In the genomic region with DNA sequence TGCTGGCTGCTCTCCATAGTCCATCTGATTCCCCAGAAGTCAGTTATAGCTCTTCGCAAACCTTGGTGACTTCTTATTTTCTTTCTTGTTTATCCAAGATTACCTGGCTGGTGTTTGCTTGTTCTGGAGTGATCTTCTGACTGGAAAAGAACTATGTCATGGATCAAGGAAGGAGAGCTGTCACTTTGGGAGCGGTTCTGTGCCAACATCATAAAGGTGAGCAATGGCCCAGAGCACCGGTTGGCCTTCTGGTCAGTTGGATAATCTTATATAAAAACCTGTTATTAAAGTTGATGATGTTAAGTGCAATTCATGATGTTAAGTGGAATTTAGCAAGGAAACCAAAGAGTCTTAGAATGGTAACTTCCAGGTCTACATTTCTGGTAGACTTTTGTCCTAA, we compare ENCODE assay signal across 8 cellular contexts. TPM values are rescaled to one million over a fixed set of nuclear protein-coding genes. Genes with fewer than 3 reads are reported as not detected.
DNase-seq lines count a peak whose midpoint lies in the region; ATAC-seq, FAIRE-seq and TF ChIP-seq lines count a peak whose summit lies in the region.

No MANE protein-coding gene starts in this region.

- H3K9me3 Mint-ChIP-seq in activated naive CD4-positive, alpha-beta T cell treated with anti-CD3 and anti-CD28 coated beads, Interleukin-2, amount 50 U/mL, for 72 hours = no peaks in the 10 kb centered on the region
- no peaks in the 10 kb centered on the region for H3K9me3 Mint-ChIP-seq in immature natural killer cell
- H3K9me3 Mint-ChIP-seq in stimulated activated naive CD8-positive, alpha-beta T cell treated with anti-CD3 and anti-CD28 coated beads, Interleukin-15, amount 100 ng/mL, for 72 hours = no peaks in the 10 kb centered on the region

- H3K27ac ChIP-seq in HL-60 (replicated peaks) = peak overlapping the region; percentile 66

- no peak for TF ChIP-seq POLR2A in GM12891 (IDR thresholded peaks at IDR 0.05; ENCODE audit: low read depth, low read length)

- H3K4me3 ChIP-seq in HL-60 (replicated peaks; ENCODE audit: insufficient read depth, low read length) = peak overlapping the region; percentile 74

- H3K27me3 Mint-ChIP-seq in immature natural killer cell (ENCODE audit: low read depth in 3 of 3) = peaks cover 2 to 5% (median 3%) of the 10 kb centered on the region in 3 donors
- H3K27me3 Mint-ChIP-seq in stimulated activated naive CD8-positive, alpha-beta T cell treated with anti-CD3 and anti-CD28 coated beads, Interleukin-15, amount 100 ng/mL, for 72 hours = no peaks in the 10 kb centered on the region

- DNase-seq in HL-60 (ENCODE audit: low read depth in 1 of 2, low spot score in 1 of 2) (no peak), immature natural killer cell (no peak), GM12891 (ENCODE audit: insufficient read length, low spot score) (no peak), islet precursor cell (no peak)
- DNase-seq in activated naive CD4-positive, alpha-beta T cell treated with anti-CD3 and anti-CD28 coated beads, Interleukin-2, amount 50 U/mL, for 72 hours (ENCODE audit: low spot score in 2 of 2) = no peak
- DNase-seq in stimulated activated naive CD8-positive, alpha-beta T cell treated with anti-CD3 and anti-CD28 coated beads, Interleukin-15, amount 100 ng/mL, for 72 hours = no peak

- FAIRE-seq in GM12891 (lab: Jason Lieb, UNC) = no peak

- H3K4me3 Mint-ChIP-seq in immature natural killer cell = peak overlapping the region; percentile 95 to 100 (median 95)
- peak overlapping the region; percentile 96 to 99 for H3K4me3 Mint-ChIP-seq in stimulated activated naive CD8-positive, alpha-beta T cell treated with anti-CD3 and anti-CD28 coated beads, Interleukin-15, amount 100 ng/mL, for 72 hours

- H3K27me3 ChIP-seq in HL-60 (ENCODE audit: insufficient read depth, poor library complexity, severe bottlenecking) = no peaks in the 10 kb centered on the region

- H3K36me3 Mint-ChIP-seq in activated naive CD4-positive, alpha-beta T cell treated with anti-CD3 and anti-CD28 coated beads, Interleukin-2, amount 50 U/mL, for 72 hours = peaks cover 11% of the 10 kb centered on the region in 2 donors
- peaks cover 3 to 8% (median 4%) of the 10 kb centered on the region in 3 donors for H3K36me3 Mint-ChIP-seq in immature natural killer cell

- no peak for ATAC-seq in activated naive CD4-positive, alpha-beta T cell treated with anti-CD3 and anti-CD28 coated beads, Interleukin-2, amount 50 U/mL, for 72 hours
- ATAC-seq in stimulated activated naive CD8-positive, alpha-beta T cell treated with anti-CD3 and anti-CD28 coated beads, Interleukin-15, amount 100 ng/mL, for 72 hours = no peak
- no peak for ATAC-seq in HG03039 (IDR thresholded peaks at IDR 0.05; ENCODE audit: unreplicated experiment)
- no peak for ATAC-seq in HG03196 (IDR thresholded peaks at IDR 0.05; ENCODE audit: unreplicated experiment)

- peak overlapping the region; percentile 46 to 94 for H3K27ac Mint-ChIP-seq in activated naive CD4-positive, alpha-beta T cell treated with anti-CD3 and anti-CD28 coated beads, Interleukin-2, amount 50 U/mL, for 72 hours
- H3K27ac Mint-ChIP-seq in immature natural killer cell = peak overlapping the region; percentile 93 to 97 (median 95)
- H3K27ac Mint-ChIP-seq in stimulated activated naive CD8-positive, alpha-beta T cell treated with anti-CD3 and anti-CD28 coated beads, Interleukin-15, amount 100 ng/mL, for 72 hours = peak overlapping the region in 1 of 2 donors; percentile 90

- H3K4me1 Mint-ChIP-seq in immature natural killer cell = peaks cover 20 to 27% of the 10 kb centered on the region in 2 donors
- peaks cover 29% of the 10 kb centered on the region for H3K4me1 Mint-ChIP-seq in stimulated activated naive CD8-positive, alpha-beta T cell treated with anti-CD3 and anti-CD28 coated beads, Interleukin-15, amount 100 ng/mL, for 72 hours

- TF ChIP-seq CTCF in HL-60 (IDR thresholded peaks at IDR 0.05; ENCODE audit: insufficient read depth, low read length) = no peak

TF ChIP-seq in GM12891, 5 proteins besides CTCF, POLR2A, EP300 and RAD21:
- TF ChIP-seq POU2F2 (IDR thresholded peaks at IDR 0.05; ENCODE audit: low read depth, low read length) = no peak

RNA-seq across cellular contexts. Expression of a gene that starts 0.7 kb away (rescaled TPM):
- 10 to 100 TPM; 44.1 to 49.2 TPM for total RNA-seq in activated naive CD4-positive, alpha-beta T cell treated with anti-CD3 and anti-CD28 coated beads, Interleukin-2, amount 50 U/mL, for 72 hours
- polyA plus RNA-seq in immature natural killer cell = 10 to 100 TPM; 18.6 to 40.3 (median 24.4) TPM
- polyA plus RNA-seq in GM12891 (2012; ENCODE audit: low read depth, missing spikeins) = 21.6 TPM

RNA-seq across cellular contexts. Expression of a gene that starts 22.2 kb away (rescaled TPM):
- not detected for total RNA-seq in activated naive CD4-positive, alpha-beta T cell treated with anti-CD3 and anti-CD28 coated beads, Interleukin-2, amount 50 U/mL, for 72 hours
- not detected for polyA plus RNA-seq in immature natural killer cell
- polyA plus RNA-seq in GM12891 (2012; ENCODE audit: low read depth, missing spikeins) = not detected

RNA-seq across cellular contexts. Expression of a gene that starts 39.4 kb away (rescaled TPM):
- 100 to 1,000 TPM; 649 to 992 TPM for total RNA-seq in activated naive CD4-positive, alpha-beta T cell treated with anti-CD3 and anti-CD28 coated beads, Interleukin-2, amount 50 U/mL, for 72 hours
- polyA plus RNA-seq in immature natural killer cell = 100 to 1,000 TPM; 598 to 729 (median 677) TPM
- polyA plus RNA-seq in GM12891 (2012; ENCODE audit: low read depth, missing spikeins) = 573 TPM
